ENCODE assay signal across 8 cellular contexts in genomic region chr3:136249593-136250225, GRCh38. TPM values are rescaled to one million over a fixed set of nuclear protein-coding genes. Genes with fewer than 3 reads are reported as not detected.
DNase-seq lines count a peak whose midpoint lies in the region; ATAC-seq and TF ChIP-seq lines count a peak whose summit lies in the region.

No MANE protein-coding gene starts in this region.

- no peak for TF ChIP-seq POLR2A in breast epithelium (IDR thresholded peaks at IDR 0.05)

- H3K27ac ChIP-seq in breast epithelium (peak overlapping the region; percentile 89 to 92), muscle layer of colon (ENCODE audit: low read depth, low read length) (peak overlapping the region; percentile 86)

- H3K4me1 ChIP-seq in breast epithelium (peaks cover 0 to 10% of the 10 kb centered on the region in 2 donors), muscle layer of colon (ENCODE audit: insufficient read depth, low read length) (peaks cover 11% of the 10 kb centered on the region)

- no peak for TF ChIP-seq RAD21 in Ishikawa (IDR thresholded peaks at IDR 0.05; ENCODE audit: low read depth)

- TF ChIP-seq EP300 in Ishikawa (IDR thresholded peaks at IDR 0.05; ENCODE audit: borderline replicate concordance): no peak

- TF ChIP-seq CTCF in AG09309 (IDR thresholded peaks at IDR 0.05; ENCODE audit: control insufficient read depth, insufficient read depth, low read depth, low read length, missing control alignments) (no peak), breast epithelium (IDR thresholded peaks at IDR 0.05) (no peak), omental fat pad (IDR thresholded peaks at IDR 0.05) (no peak)

- H3K9ac ChIP-seq in muscle layer of colon (ENCODE audit: low read length): peak overlapping the region; percentile 58

- no peak for DNase-seq in AG09309 (ENCODE audit: low read depth)
- no peak for DNase-seq in breast epithelium (ENCODE audit: low spot score in 2 of 2)
- no peak for DNase-seq in NCI-H1417 (lab: John Stamatoyannopoulos, UW)
- no peak for DNase-seq in omental fat pad (ENCODE audit: low spot score)
- no peak for DNase-seq in activated naive CD4-positive, alpha-beta T cell treated with anti-CD3 and anti-CD28 coated beads, Interleukin-2, amount 50 U/mL, for 16 hours

- peak overlapping the region; percentile 58 for H3K4me3 ChIP-seq in AG09309 (ENCODE audit: control insufficient read depth, low read depth, low read length)
- peak overlapping the region; percentile 56 to 81 (median 66) for H3K4me3 ChIP-seq in breast epithelium
- H3K4me3 ChIP-seq in muscle layer of colon (ENCODE audit: low read depth in 1 of 2, low read length in 2 of 2): peak overlapping the region; percentile 70 to 73

- ATAC-seq in GM21737 (IDR thresholded peaks at IDR 0.05; ENCODE audit: unreplicated experiment): no peak
- ATAC-seq in omental fat pad (ENCODE audit: low FRiP score): no peak

- H3K9me3 ChIP-seq in breast epithelium: no peaks in the 10 kb centered on the region
- no peaks in the 10 kb centered on the region for H3K9me3 ChIP-seq in muscle layer of colon (ENCODE audit: low read length)

- no peaks in the 10 kb centered on the region for H3K36me3 ChIP-seq in breast epithelium
- H3K36me3 ChIP-seq in muscle layer of colon (ENCODE audit: insufficient read depth, low read length): no peaks in the 10 kb centered on the region

- no peaks in the 10 kb centered on the region for H3K27me3 ChIP-seq in breast epithelium
- H3K27me3 ChIP-seq in muscle layer of colon (ENCODE audit: control insufficient read depth in 1 of 2, insufficient read depth in 2 of 2, low read length in 2 of 2): no peaks in the 10 kb centered on the region

- intact Hi-C loops in breast epithelium (cut with DNase I; ENCODE audit: low total_unique reads): loop anchor here (10.0 kb wide), 1 partner anchor 155 kb away; no protein-coding TSS in a partner anchor

TF ChIP-seq in Ishikawa, 13 proteins besides CTCF, POLR2A, EP300 and RAD21:
- TF ChIP-seq EGR1 (IDR thresholded peaks at IDR 0.05) (no peak), NFIC (IDR thresholded peaks at IDR 0.05) (no peak), TCF12 (IDR thresholded peaks at IDR 0.05; ENCODE audit: low read depth) (no peak), REST (IDR thresholded peaks at IDR 0.05; ENCODE audit: low read depth) (no peak), TAF1 (IDR thresholded peaks at IDR 0.05; ENCODE audit: low read depth) (no peak), ZBTB7A (IDR thresholded peaks at IDR 0.05; ENCODE audit: low read depth) (0 out of 2 replicates have a peak, but pooled peaks have one; percentile 7), CREB1 (IDR thresholded peaks at IDR 0.05; ENCODE audit: low read depth) (no peak)

RNA-seq across cellular contexts. Expression of gene PCCB, which starts 0.4 kb away (rescaled TPM):
- total RNA-seq in breast epithelium (10 to 100 TPM; 24.9 to 35.0 (median 31.3) TPM), omental fat pad (10 to 100 TPM; 22.2 to 37.9 (median 29.0) TPM)

RNA-seq across cellular contexts. Expression of gene MSL2, which starts 53.6 kb away (rescaled TPM):
- total RNA-seq in breast epithelium: 10 to 100 TPM; 25.8 to 46.5 (median 27.5) TPM
- total RNA-seq in omental fat pad: 10 to 100 TPM; 17.7 to 35.3 (median 30.0) TPM
